ENCODE assay signal across 12 cellular contexts in the genomic region with DNA sequence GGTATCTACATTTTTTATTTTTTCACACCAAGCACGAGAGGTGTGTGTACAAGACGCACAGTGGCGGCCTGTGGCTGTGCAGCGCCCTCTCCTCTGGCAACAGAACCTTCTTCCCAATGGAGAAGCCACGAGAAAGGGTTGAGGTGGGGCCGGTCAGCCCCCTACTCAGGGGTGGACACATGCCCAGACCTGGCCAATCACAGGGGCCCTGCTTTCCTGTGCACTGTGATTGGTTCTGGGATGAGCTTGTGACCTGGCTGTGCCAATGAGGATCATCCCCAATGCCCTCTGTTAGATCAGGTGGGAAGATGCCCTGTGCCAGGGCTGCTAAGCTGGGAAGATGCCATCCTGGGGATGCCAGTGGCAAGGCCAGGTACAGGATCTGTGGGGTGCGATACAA. TPM values are rescaled to one million over a fixed set of nuclear protein-coding genes. Genes with fewer than 3 reads are reported as not detected.
DNase-seq lines count a peak whose midpoint lies in the region; ATAC-seq and TF ChIP-seq lines count a peak whose summit lies in the region.
"Had no signal": no experiment of that assay in that cellular context is flagged by ENCODE, and none has a peak within 500 bp of the region (broad histone marks: within the 10 kb centered on the region; RNA-seq: fewer than 3 reads in every experiment).

No MANE protein-coding gene starts in this region.

- peak overlapping the region in 1 of 3 donors; percentile 5 for H3K4me3 ChIP-seq in breast epithelium
- no peak overlapping the region for H3K4me3 ChIP-seq in mammary epithelial cell (replicated peaks in 1 of 3; ENCODE audit: insufficient read depth in 1 of 3, low read depth in 2 of 3, low read length in 3 of 3)
- H3K4me3 ChIP-seq in left lung: no peak overlapping the region

- no TSS peak for BruUV-seq in mammary epithelial cell (replicated peaks; lab: Mats Ljungman, UMichigan)

- ATAC-seq in left lung: no peak
- ATAC-seq in T-helper 17 cell: no peak

- H3K4me3 Mint-ChIP-seq in T-helper 17 cell: no peak overlapping the region

- H3K36me3 Mint-ChIP-seq in T-helper 17 cell (ENCODE audit: low read depth): no peaks in the 10 kb centered on the region

- no peak for TF ChIP-seq POLR2A in breast epithelium (IDR thresholded peaks at IDR 0.05)

- H3K36me3 ChIP-seq in breast epithelium: no peaks in the 10 kb centered on the region
- H3K36me3 ChIP-seq in mammary epithelial cell (ENCODE audit: insufficient read depth, low read length): no peaks in the 10 kb centered on the region
- H3K36me3 ChIP-seq in left lung: no peaks in the 10 kb centered on the region

- H4K20me1 ChIP-seq in mammary epithelial cell (ENCODE audit: insufficient read depth, low read length): no peaks in the 10 kb centered on the region

- no peaks in the 10 kb centered on the region for H3K9me3 ChIP-seq in breast epithelium
- no peaks in the 10 kb centered on the region for H3K9me3 ChIP-seq in mammary epithelial cell (replicated peaks; ENCODE audit: insufficient read depth, low read length)
- H3K9me3 ChIP-seq in left lung: no peaks in the 10 kb centered on the region
- no peaks in the 10 kb centered on the region for H3K9me3 ChIP-seq in T-helper 17 cell (ENCODE audit: control insufficient read depth, low read length, poor library complexity, severe bottlenecking)

- dilution Hi-C loops in mammary epithelial cell (cut with HindIII; ENCODE audit: low sequenced_read_pairs): loop anchor here (5.0 kb wide), 1 partner anchor 105 kb away; no protein-coding TSS in a partner anchor

- H3K79me2 ChIP-seq in mammary epithelial cell (ENCODE audit: insufficient read depth, low read length): no peaks in the 10 kb centered on the region

- H3K4me2 ChIP-seq in mammary epithelial cell (ENCODE audit: insufficient read depth, low read depth, low read length): no peak overlapping the region

- H2AFZ ChIP-seq in mammary epithelial cell (ENCODE audit: low read depth, low read length): no peak overlapping the region

- CTCF ChIA-PET in mammary epithelial cell (lab: Charles Lee; ENCODE audit: low non-redundant PET): no interaction called here

- H3K9ac ChIP-seq in mammary epithelial cell (ENCODE audit: insufficient read depth, low read length): no peak overlapping the region

- peak overlapping the region; percentile 40 to 94 for H3K27ac ChIP-seq in breast epithelium
- H3K27ac ChIP-seq in mammary epithelial cell (ENCODE audit: insufficient read depth, low read depth, low read length): no peak overlapping the region
- no peak overlapping the region for H3K27ac ChIP-seq in left lung
- H3K27ac ChIP-seq: C4-2B had no signal

- no peaks in the 10 kb centered on the region for H3K27me3 ChIP-seq in breast epithelium
- H3K27me3 ChIP-seq in mammary epithelial cell (ENCODE audit: insufficient read depth, low read length): no peaks in the 10 kb centered on the region
- no peaks in the 10 kb centered on the region for H3K27me3 ChIP-seq in left lung

- intact Hi-C loops in breast epithelium (cut with DNase I; ENCODE audit: low total_unique reads) (no loop called here), mammary epithelial cell (cut with micrococcal nuclease) (no loop called here), left lung (cut with DNase I) (no loop called here)

- 98% methylated on average over 7 of the region's 7 CpGs for WGBS in mammary epithelial cell (ENCODE audit: low coverage, missing lambda C conversion rate)

- in situ Hi-C loops in mammary epithelial cell (cut with MboI; ENCODE audit: low sequenced_read_pairs in 2 of 2): no loop called here

- no peak overlapping the region for H3K27ac Mint-ChIP-seq in T-helper 17 cell

- TF ChIP-seq CTCF in breast epithelium (IDR thresholded peaks at IDR 0.05) (no peak), mammary epithelial cell (conservative IDR thresholded peaks at IDR 0.05 in 1 of 2, IDR thresholded peaks at IDR 0.05 in 1 of 2; ENCODE audit: extremely low read depth in 1 of 2, insufficient read depth in 1 of 2, low read depth in 1 of 2, low read length in 2 of 2) (no peak), left lung (IDR thresholded peaks at IDR 0.05) (no peak)

- no peaks in the 10 kb centered on the region for H3K27me3 Mint-ChIP-seq in T-helper 17 cell

- H3K4me1 ChIP-seq in breast epithelium: peaks cover 10 to 11% of the 10 kb centered on the region in 2 donors
- peaks cover 24% of the 10 kb centered on the region for H3K4me1 ChIP-seq in mammary epithelial cell (ENCODE audit: insufficient read depth, low read length)
- H3K4me1 ChIP-seq in left lung: peaks cover 4 to 31% of the 10 kb centered on the region in 2 donors

- peaks cover 7% of the 10 kb centered on the region for H3K4me1 Mint-ChIP-seq in T-helper 17 cell

- DNase-seq in breast epithelium (ENCODE audit: low spot score in 2 of 2) (no peak), mammary epithelial cell (no peak), iPS-NIHi11 (ENCODE audit: low spot score) (peak; percentile 71), left lung (no peak), DMS114 treated with DMSO at 0.1 percent for 48 hours (lab: John Stamatoyannopoulos, UW; ENCODE audit: unreplicated experiment) (no peak), T-helper 17 cell (no peak)
- DNase-seq: DMS79, NCI-H1436 treated with DMSO at 0.1 percent for 48 hours, NCI-H2081 treated with DMSO at 0.1 percent for 48 hours, NCI-H524, SIG-M5 had no signal

RNA-seq across cellular contexts. Expression of gene IER5L, which starts 15.6 kb away (rescaled TPM):
- 10 to 100 TPM in 2 of 3 donors, 1 to 10 TPM in 1; 4.3 to 18.4 (median 18.1) TPM for total RNA-seq in breast epithelium
- total RNA-seq in mammary epithelial cell: 10 to 100 TPM; 13.5 to 34.2 TPM
- 7.0 TPM for polyA plus RNA-seq in mammary epithelial cell
- polyA minus RNA-seq in mammary epithelial cell: 1.4 TPM
- total RNA-seq in left lung: 10 to 100 TPM; 17.9 to 21.4 TPM
- total RNA-seq in T-helper 17 cell: 1 to 10 TPM; 2.4 to 3.1 TPM

RNA-seq across cellular contexts. Expression of gene PTPA, which starts 51.3 kb away (rescaled TPM):
- total RNA-seq in breast epithelium: 10 to 100 TPM; 34.2 to 83.4 (median 71.1) TPM
- 100 to 1,000 TPM in 1 of 2 donors, 10 to 100 TPM in 1; 73.7 to 122 TPM for total RNA-seq in mammary epithelial cell
- polyA plus RNA-seq in mammary epithelial cell: 120 TPM
- polyA minus RNA-seq in mammary epithelial cell: 218 TPM
- 100 to 1,000 TPM; 132 to 138 TPM for total RNA-seq in left lung
- total RNA-seq in T-helper 17 cell: 10 to 100 TPM; 49.8 to 50.0 TPM

RNA-seq across cellular contexts. Expression of gene CRAT, which starts 51.9 kb away (rescaled TPM):
- total RNA-seq in breast epithelium (10 to 100 TPM; 18.7 to 74.7 (median 35.7) TPM), mammary epithelial cell (10 to 100 TPM; 11.1 to 17.7 TPM), left lung (10 to 100 TPM; 16.8 to 33.2 TPM), T-helper 17 cell (10 to 100 TPM; 12.9 to 23.3 TPM)
- 2.5 TPM for polyA plus RNA-seq in mammary epithelial cell
- 0.52 TPM for polyA minus RNA-seq in mammary epithelial cell

Comparison
In these comparisons a context has a peak if more than half of its experiments do, and no peak if none do; other contexts are left out.
1. H3K27ac ChIP-seq: peak in breast epithelium (2 of 2); none in mammary epithelial cell (single experiment) and left lung (0 of 2).